Comparison of ENCODE assay signal across 1 cellular context in the genomic region with DNA sequence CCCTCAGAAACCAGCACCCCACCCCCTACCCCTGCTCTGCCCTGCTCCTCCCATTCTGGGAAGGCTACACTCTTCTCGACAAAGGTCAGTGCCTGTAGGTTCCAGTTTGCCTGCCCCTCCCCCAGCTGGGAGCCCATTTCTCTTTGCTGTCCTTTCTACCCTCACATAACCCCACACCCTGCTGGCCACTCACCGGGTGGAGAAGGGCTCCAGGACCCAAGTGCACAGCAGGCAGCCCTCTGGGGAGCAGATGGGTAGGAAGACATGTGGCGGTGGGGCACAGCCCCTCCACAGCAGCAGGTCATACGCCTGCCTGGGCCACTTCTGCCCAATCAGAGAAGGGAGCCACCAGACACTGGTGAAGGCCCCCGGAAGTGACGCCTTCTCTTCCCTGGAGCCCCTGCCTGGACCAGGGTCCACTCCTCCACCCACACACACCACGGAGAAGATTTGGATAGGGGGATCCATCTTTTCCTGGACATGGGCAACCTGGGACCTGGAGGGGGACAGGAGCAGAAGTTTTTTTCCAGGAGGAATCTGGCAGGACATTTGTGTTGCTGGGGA.
TF ChIP-seq lines count a peak whose summit lies in the region.

A gene (minus strand): TSS at position 326 of the 564 bp plus-strand sequence. CDS start 1,948 bp downstream, outside the sequence.

TF ChIP-seq in HepG2, 621 proteins besides CTCF, POLR2A, EP300 and RAD21 (continued from another document and continues in another):
- TF ChIP-seq, protein P1, sequence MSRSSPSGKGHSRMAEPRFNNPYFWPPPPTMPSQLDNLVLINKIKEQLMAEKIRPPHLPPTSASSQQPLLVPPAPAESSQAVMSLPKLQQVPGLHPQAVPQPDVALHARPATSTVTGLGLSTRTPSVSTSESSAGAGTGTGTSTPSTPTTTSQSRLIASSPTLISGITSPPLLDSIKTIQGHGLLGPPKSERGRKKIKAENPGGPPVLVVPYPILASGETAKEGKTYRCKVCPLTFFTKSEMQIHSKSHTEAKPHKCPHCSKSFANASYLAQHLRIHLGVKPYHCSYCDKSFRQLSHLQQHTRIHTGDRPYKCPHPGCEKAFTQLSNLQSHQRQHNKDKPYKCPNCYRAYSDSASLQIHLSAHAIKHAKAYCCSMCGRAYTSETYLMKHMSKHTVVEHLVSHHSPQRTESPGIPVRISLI (CRISPR knock-in tag; IDR thresholded peaks at IDR 0.05; ENCODE audit: borderline replicate concordance) = 0 out of 2 replicates have a peak, but pooled peaks have one; percentile 17
- TF ChIP-seq, protein P2, sequence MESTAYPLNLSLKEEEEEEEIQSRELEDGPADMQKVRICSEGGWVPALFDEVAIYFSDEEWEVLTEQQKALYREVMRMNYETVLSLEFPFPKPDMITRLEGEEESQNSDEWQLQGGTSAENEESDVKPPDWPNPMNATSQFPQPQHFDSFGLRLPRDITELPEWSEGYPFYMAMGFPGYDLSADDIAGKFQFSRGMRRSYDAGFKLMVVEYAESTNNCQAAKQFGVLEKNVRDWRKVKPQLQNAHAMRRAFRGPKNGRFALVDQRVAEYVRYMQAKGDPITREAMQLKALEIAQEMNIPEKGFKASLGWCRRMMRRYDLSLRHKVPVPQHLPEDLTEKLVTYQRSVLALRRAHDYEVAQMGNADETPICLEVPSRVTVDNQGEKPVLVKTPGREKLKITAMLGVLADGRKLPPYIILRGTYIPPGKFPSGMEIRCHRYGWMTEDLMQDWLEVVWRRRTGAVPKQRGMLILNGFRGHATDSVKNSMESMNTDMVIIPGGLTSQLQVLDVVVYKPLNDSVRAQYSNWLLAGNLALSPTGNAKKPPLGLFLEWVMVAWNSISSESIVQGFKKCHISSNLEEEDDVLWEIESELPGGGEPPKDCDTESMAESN (CRISPR knock-in tag; conservative IDR thresholded peaks at IDR 0.05) = peak; percentile 84
- TF ChIP-seq ZMYM3 (CRISPR knock-in tag; IDR thresholded peaks at IDR 0.05) = no peak
- TF ChIP-seq NR2C2 (CRISPR knock-in tag; IDR thresholded peaks at IDR 0.05; ENCODE audit: borderline replicate concordance) = peak; percentile 86
- TF ChIP-seq RORA (CRISPR knock-in tag; IDR thresholded peaks at IDR 0.05) = no peak
- TF ChIP-seq MEF2D (CRISPR knock-in tag; IDR thresholded peaks at IDR 0.05) = 0 out of 2 replicates have a peak, but pooled peaks have one; percentile 15
- peak; percentile 84; the same call in 1 of the 2 replicates for TF ChIP-seq SIN3A (IDR thresholded peaks at IDR 0.05; ENCODE audit: borderline replicate concordance, low read depth, low read length)
- TF ChIP-seq, protein P3, sequence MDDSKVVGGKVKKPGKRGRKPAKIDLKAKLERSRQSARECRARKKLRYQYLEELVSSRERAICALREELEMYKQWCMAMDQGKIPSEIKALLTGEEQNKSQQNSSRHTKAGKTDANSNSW (CRISPR knock-in tag; IDR thresholded peaks at IDR 0.05; ENCODE audit: borderline replicate concordance) = no peak
- TF ChIP-seq RFXAP (CRISPR knock-in tag; IDR thresholded peaks at IDR 0.05; ENCODE audit: borderline replicate concordance) = peak; percentile 76
- TF ChIP-seq, protein P4, sequence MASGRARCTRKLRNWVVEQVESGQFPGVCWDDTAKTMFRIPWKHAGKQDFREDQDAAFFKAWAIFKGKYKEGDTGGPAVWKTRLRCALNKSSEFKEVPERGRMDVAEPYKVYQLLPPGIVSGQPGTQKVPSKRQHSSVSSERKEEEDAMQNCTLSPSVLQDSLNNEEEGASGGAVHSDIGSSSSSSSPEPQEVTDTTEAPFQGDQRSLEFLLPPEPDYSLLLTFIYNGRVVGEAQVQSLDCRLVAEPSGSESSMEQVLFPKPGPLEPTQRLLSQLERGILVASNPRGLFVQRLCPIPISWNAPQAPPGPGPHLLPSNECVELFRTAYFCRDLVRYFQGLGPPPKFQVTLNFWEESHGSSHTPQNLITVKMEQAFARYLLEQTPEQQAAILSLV (CRISPR knock-in tag; IDR thresholded peaks at IDR 0.05; ENCODE audit: borderline replicate concordance) = no peak
- no peak for TF ChIP-seq ZNF207 (IDR thresholded peaks at IDR 0.05; ENCODE audit: borderline replicate concordance)
- peak; percentile 76; the same call in 1 of the 2 replicates for TF ChIP-seq DR1 (CRISPR knock-in tag; IDR thresholded peaks at IDR 0.05)
- TF ChIP-seq, protein P5, sequence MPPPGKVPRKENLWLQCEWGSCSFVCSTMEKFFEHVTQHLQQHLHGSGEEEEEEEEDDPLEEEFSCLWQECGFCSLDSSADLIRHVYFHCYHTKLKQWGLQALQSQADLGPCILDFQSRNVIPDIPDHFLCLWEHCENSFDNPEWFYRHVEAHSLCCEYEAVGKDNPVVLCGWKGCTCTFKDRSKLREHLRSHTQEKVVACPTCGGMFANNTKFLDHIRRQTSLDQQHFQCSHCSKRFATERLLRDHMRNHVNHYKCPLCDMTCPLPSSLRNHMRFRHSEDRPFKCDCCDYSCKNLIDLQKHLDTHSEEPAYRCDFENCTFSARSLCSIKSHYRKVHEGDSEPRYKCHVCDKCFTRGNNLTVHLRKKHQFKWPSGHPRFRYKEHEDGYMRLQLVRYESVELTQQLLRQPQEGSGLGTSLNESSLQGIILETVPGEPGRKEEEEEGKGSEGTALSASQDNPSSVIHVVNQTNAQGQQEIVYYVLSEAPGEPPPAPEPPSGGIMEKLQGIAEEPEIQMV (CRISPR knock-in tag; IDR thresholded peaks at IDR 0.05; ENCODE audit: low read depth) = peak; percentile 80; the same call in 1 of the 2 replicates
- TF ChIP-seq HNF4A (CRISPR knock-in tag; IDR thresholded peaks at IDR 0.05) = peak; percentile 80
- TF ChIP-seq, protein P6, sequence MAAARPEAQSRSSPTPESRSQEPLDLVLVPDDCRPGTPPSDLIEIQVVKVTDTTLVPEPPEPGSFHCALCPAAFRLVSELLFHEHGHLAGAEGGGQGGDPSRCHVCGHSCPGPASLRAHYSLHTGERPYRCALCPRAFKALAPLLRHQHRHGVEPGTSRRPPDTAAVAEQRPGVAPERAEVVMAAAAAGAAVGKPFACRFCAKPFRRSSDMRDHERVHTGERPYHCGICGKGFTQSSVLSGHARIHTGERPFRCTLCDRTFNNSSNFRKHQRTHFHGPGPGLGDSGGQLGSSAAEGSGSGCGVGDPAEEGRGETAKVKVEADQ (CRISPR knock-in tag; IDR thresholded peaks at IDR 0.05; ENCODE audit: borderline replicate concordance) = no peak
- TF ChIP-seq ARNT (IDR thresholded peaks at IDR 0.05) = no peak
- peak; percentile 88 for TF ChIP-seq GATAD1 (CRISPR knock-in tag; IDR thresholded peaks at IDR 0.05)
- no peak for TF ChIP-seq PITX1 (CRISPR knock-in tag; IDR thresholded peaks at IDR 0.05)
- TF ChIP-seq THYN1 (CRISPR knock-in tag; IDR thresholded peaks at IDR 0.05; ENCODE audit: borderline replicate concordance, low read depth) = no peak
- TF ChIP-seq ZNF616 (CRISPR knock-in tag; IDR thresholded peaks at IDR 0.05; ENCODE audit: low read depth) = no peak
- TF ChIP-seq CHCHD3 (CRISPR knock-in tag; IDR thresholded peaks at IDR 0.05) = peak; percentile 59; the same call in 1 of the 2 replicates
- TF ChIP-seq ZNF562 (CRISPR knock-in tag; IDR thresholded peaks at IDR 0.05; ENCODE audit: borderline replicate concordance) = no peak
- TF ChIP-seq, protein P7, sequence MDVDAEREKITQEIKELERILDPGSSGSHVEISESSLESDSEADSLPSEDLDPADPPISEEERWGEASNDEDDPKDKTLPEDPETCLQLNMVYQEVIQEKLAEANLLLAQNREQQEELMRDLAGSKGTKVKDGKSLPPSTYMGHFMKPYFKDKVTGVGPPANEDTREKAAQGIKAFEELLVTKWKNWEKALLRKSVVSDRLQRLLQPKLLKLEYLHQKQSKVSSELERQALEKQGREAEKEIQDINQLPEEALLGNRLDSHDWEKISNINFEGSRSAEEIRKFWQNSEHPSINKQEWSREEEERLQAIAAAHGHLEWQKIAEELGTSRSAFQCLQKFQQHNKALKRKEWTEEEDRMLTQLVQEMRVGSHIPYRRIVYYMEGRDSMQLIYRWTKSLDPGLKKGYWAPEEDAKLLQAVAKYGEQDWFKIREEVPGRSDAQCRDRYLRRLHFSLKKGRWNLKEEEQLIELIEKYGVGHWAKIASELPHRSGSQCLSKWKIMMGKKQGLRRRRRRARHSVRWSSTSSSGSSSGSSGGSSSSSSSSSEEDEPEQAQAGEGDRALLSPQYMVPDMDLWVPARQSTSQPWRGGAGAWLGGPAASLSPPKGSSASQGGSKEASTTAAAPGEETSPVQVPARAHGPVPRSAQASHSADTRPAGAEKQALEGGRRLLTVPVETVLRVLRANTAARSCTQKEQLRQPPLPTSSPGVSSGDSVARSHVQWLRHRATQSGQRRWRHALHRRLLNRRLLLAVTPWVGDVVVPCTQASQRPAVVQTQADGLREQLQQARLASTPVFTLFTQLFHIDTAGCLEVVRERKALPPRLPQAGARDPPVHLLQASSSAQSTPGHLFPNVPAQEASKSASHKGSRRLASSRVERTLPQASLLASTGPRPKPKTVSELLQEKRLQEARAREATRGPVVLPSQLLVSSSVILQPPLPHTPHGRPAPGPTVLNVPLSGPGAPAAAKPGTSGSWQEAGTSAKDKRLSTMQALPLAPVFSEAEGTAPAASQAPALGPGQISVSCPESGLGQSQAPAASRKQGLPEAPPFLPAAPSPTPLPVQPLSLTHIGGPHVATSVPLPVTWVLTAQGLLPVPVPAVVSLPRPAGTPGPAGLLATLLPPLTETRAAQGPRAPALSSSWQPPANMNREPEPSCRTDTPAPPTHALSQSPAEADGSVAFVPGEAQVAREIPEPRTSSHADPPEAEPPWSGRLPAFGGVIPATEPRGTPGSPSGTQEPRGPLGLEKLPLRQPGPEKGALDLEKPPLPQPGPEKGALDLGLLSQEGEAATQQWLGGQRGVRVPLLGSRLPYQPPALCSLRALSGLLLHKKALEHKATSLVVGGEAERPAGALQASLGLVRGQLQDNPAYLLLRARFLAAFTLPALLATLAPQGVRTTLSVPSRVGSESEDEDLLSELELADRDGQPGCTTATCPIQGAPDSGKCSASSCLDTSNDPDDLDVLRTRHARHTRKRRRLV (CRISPR knock-in tag; IDR thresholded peaks at IDR 0.05) = 0 out of 2 replicates have a peak, but pooled peaks have one; percentile 56
- 0 out of 2 replicates have a peak, but pooled peaks have one; percentile 59 for TF ChIP-seq GATA4 (IDR thresholded peaks at IDR 0.05; ENCODE audit: borderline replicate concordance, low read depth)
- no peak for TF ChIP-seq GPN1 (CRISPR knock-in tag; IDR thresholded peaks at IDR 0.05; ENCODE audit: borderline replicate concordance)
- TF ChIP-seq ZNF615 (CRISPR knock-in tag; IDR thresholded peaks at IDR 0.05; ENCODE audit: borderline replicate concordance) = no peak
- TF ChIP-seq, protein P8, sequence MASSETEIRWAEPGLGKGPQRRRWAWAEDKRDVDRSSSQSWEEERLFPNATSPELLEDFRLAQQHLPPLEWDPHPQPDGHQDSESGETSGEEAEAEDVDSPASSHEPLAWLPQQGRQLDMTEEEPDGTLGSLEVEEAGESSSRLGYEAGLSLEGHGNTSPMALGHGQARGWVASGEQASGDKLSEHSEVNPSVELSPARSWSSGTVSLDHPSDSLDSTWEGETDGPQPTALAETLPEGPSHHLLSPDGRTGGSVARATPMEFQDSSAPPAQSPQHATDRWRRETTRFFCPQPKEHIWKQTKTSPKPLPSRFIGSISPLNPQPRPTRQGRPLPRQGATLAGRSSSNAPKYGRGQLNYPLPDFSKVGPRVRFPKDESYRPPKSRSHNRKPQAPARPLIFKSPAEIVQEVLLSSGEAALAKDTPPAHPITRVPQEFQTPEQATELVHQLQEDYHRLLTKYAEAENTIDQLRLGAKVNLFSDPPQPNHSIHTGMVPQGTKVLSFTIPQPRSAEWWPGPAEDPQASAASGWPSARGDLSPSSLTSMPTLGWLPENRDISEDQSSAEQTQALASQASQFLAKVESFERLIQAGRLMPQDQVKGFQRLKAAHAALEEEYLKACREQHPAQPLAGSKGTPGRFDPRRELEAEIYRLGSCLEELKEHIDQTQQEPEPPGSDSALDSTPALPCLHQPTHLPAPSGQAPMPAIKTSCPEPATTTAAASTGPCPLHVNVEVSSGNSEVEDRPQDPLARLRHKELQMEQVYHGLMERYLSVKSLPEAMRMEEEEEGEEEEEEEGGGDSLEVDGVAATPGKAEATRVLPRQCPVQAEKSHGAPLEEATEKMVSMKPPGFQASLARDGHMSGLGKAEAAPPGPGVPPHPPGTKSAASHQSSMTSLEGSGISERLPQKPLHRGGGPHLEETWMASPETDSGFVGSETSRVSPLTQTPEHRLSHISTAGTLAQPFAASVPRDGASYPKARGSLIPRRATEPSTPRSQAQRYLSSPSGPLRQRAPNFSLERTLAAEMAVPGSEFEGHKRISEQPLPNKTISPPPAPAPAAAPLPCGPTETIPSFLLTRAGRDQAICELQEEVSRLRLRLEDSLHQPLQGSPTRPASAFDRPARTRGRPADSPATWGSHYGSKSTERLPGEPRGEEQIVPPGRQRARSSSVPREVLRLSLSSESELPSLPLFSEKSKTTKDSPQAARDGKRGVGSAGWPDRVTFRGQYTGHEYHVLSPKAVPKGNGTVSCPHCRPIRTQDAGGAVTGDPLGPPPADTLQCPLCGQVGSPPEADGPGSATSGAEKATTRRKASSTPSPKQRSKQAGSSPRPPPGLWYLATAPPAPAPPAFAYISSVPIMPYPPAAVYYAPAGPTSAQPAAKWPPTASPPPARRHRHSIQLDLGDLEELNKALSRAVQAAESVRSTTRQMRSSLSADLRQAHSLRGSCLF (CRISPR knock-in tag; IDR thresholded peaks at IDR 0.05; ENCODE audit: borderline replicate concordance) = no peak
- TF ChIP-seq NFE2 (CRISPR knock-in tag; IDR thresholded peaks at IDR 0.05) = no peak
- TF ChIP-seq JUNB (CRISPR knock-in tag; IDR thresholded peaks at IDR 0.05; ENCODE audit: borderline replicate concordance) = no peak; the same call in 1 of the 2 replicates
- TF ChIP-seq NFE2L2 (IDR thresholded peaks at IDR 0.05; ENCODE audit: low read length) = no peak
- no peak for TF ChIP-seq TEAD3 (CRISPR knock-in tag; optimal IDR thresholded peaks at IDR 0.05; ENCODE audit: borderline replicate concordance)
- peak; percentile 39; the same call in 1 of the 2 replicates for TF ChIP-seq ZNF7 (CRISPR knock-in tag; IDR thresholded peaks at IDR 0.05)
- TF ChIP-seq ZNF788 (CRISPR knock-in tag; IDR thresholded peaks at IDR 0.05; ENCODE audit: borderline replicate concordance) = no peak
- TF ChIP-seq U2AF2 (IDR thresholded peaks at IDR 0.05; ENCODE audit: low read depth, low read length) = no peak
- no peak for TF ChIP-seq KDM1A (CRISPR knock-in tag; IDR thresholded peaks at IDR 0.05)
- TF ChIP-seq ZNF234 (CRISPR knock-in tag; conservative IDR thresholded peaks at IDR 0.05) = no peak
- TF ChIP-seq MAFK (conservative IDR thresholded peaks at IDR 0.05 in 1 of 2, IDR thresholded peaks at IDR 0.05 in 1 of 2; ENCODE audit: low read length in 2 of 2) = no peak
- TF ChIP-seq, protein P9, sequence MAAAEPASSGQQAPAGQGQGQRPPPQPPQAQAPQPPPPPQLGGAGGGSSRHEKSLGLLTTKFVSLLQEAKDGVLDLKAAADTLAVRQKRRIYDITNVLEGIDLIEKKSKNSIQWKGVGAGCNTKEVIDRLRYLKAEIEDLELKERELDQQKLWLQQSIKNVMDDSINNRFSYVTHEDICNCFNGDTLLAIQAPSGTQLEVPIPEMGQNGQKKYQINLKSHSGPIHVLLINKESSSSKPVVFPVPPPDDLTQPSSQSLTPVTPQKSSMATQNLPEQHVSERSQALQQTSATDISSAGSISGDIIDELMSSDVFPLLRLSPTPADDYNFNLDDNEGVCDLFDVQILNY (CRISPR knock-in tag; conservative IDR thresholded peaks at IDR 0.05) = no peak
- TF ChIP-seq FOXA3 (CRISPR knock-in tag; IDR thresholded peaks at IDR 0.05) = 0 out of 2 replicates have a peak, but pooled peaks have one; percentile 33
- TF ChIP-seq, protein P10, sequence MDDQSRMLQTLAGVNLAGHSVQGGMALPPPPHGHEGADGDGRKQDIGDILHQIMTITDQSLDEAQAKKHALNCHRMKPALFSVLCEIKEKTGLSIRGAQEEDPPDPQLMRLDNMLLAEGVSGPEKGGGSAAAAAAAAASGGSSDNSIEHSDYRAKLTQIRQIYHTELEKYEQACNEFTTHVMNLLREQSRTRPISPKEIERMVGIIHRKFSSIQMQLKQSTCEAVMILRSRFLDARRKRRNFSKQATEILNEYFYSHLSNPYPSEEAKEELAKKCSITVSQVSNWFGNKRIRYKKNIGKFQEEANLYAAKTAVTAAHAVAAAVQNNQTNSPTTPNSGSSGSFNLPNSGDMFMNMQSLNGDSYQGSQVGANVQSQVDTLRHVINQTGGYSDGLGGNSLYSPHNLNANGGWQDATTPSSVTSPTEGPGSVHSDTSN (CRISPR knock-in tag; IDR thresholded peaks at IDR 0.05; ENCODE audit: borderline replicate concordance) = no peak
